In genomic region chr12:96344124-96344695, GRCh38 we compare ENCODE assay signal across 18 cellular contexts.
"Had no signal": no experiment of that assay in that cellular context is flagged by ENCODE, and none has a peak within 500 bp of the region (broad histone marks: within the 10 kb centered on the region; RNA-seq: fewer than 3 reads in every experiment).

No MANE protein-coding gene starts in this region.

- H3K27me3 Mint-ChIP-seq: activated CD4-positive, alpha-beta memory T cell treated with anti-CD3 and anti-CD28 coated beads, Interleukin-2, amount 10 ng/mL, durations not matched to agents 7 days and 5 days; naive B cell; T-helper 17 cell had no signal

- H3K27me3 ChIP-seq: adrenal gland, cardiac muscle cell, esophagus muscularis mucosa, left lung, stomach, testis, upper lobe of left lung had no signal

- H3K27ac Mint-ChIP-seq: WTC11 had no signal

- H3K36me3 ChIP-seq: adrenal gland, cardiac muscle cell, left lung had no signal

- H3K27ac ChIP-seq: adrenal gland, cardiac muscle cell, esophagus muscularis mucosa, left lung, stomach, testis, upper lobe of left lung had no signal

- H3K4me3 ChIP-seq: adrenal gland, cardiac muscle cell, esophagus muscularis mucosa, left lung, stomach, testis, upper lobe of left lung had no signal

- H3K4me3 Mint-ChIP-seq: activated CD4-positive, alpha-beta memory T cell treated with anti-CD3 and anti-CD28 coated beads, Interleukin-2, amount 10 ng/mL, durations not matched to agents 7 days and 5 days; WTC11 had no signal

- DNase-seq: activated CD4-positive, alpha-beta T cell treated with anti-CD3 and anti-CD28 coated beads for 4 hours; activated CD8-positive, alpha-beta memory T cell treated with anti-CD3 and anti-CD28 coated beads, Interleukin-2, amount 50 U/mL, for 4 hours; adrenal gland; hippocampal formation; kidney; left lung; naive B cell; posterior cingulate gyrus; right cardiac atrium; stimulated activated CD4-positive, alpha-beta T cell treated with anti-CD3 and anti-CD28 coated beads, Interleukin-4, amount 100 ng/mL, for 24 hours; stomach; T-helper 17 cell; testis; upper lobe of left lung had no signal

- H3K4me1 ChIP-seq: testis had no signal

- H3K9me3 ChIP-seq: adrenal gland, testis had no signal

- ATAC-seq: left lung, right cardiac atrium, WTC11 had no signal
